In genomic region chr19:1630811-1631210, GRCh38 we compare ENCODE assay signal across 31 cellular contexts.
"Had no signal": no experiment of that assay in that cellular context is flagged by ENCODE, and none has a peak within 500 bp of the region (broad histone marks: within the 10 kb centered on the region; RNA-seq: fewer than 3 reads in every experiment).

No MANE protein-coding gene starts in this region.

- FAIRE-seq: bronchial epithelial cell, TTC549 had no signal

- H3K4me1 ChIP-seq: ascending aorta had no signal

- H3K27ac ChIP-seq: ascending aorta, cardiac muscle cell, VCaP had no signal

- H3K4me3 ChIP-seq: ascending aorta, cardiac muscle cell had no signal

- ATAC-seq: activated CD4-positive, alpha-beta T cell treated with anti-CD3 and anti-CD28 coated beads for 36 hours; activated CD8-positive, alpha-beta memory T cell treated with anti-CD3 and anti-CD28 coated beads, Interleukin-2, amount 10 ng/mL, durations not matched to agents 7 days and 5 days; activated CD8-positive, alpha-beta T cell treated with anti-CD3 and anti-CD28 coated beads, Interleukin-2, amount 10 ng/mL, durations not matched to agents 7 days and 5 days; activated naive CD8-positive, alpha-beta T cell treated with anti-CD3 and anti-CD28 coated beads, Interleukin-2, amount 50 U/mL, for 24 hours had no signal

- DNase-seq: activated B cell treated with CpG ODN at 0.5 μM for 24 hours; activated CD4-positive, alpha-beta memory T cell treated with anti-CD3 and anti-CD28 coated beads, Interleukin-2, amount 10 ng/mL, durations not matched to agents 7 days and 5 days; activated CD4-positive, alpha-beta T cell treated with anti-CD3 and anti-CD28 coated beads for 36 hours; activated CD4-positive, alpha-beta T cell treated with anti-CD3 and anti-CD28 coated beads for 48 hours; activated CD4-positive, alpha-beta T cell treated with anti-CD3 and anti-CD28 coated beads, Interleukin-2, amount 10 ng/mL, durations not matched to agents 7 days and 5 days; activated CD4-positive, alpha-beta T cell treated with anti-CD3 and anti-CD28 coated beads, Interleukin-2, amount 50 U/mL, for 48 hours; activated CD4-positive, CD25-positive, alpha-beta regulatory T cell treated with anti-CD3 and anti-CD28 coated beads, Interleukin-2, amount 50 U/mL, for 72 hours; activated CD8-positive, alpha-beta memory T cell treated with anti-CD3 and anti-CD28 coated beads for 24 hours; activated CD8-positive, alpha-beta memory T cell treated with anti-CD3 and anti-CD28 coated beads, Interleukin-2, amount 10 ng/mL, durations not matched to agents 7 days and 5 days; activated CD8-positive, alpha-beta memory T cell treated with anti-CD3 and anti-CD28 coated beads, Interleukin-2, amount 50 U/mL, for 48 hours; activated CD8-positive, alpha-beta T cell treated with anti-CD3 and anti-CD28 coated beads, Interleukin-2, amount 10 ng/mL, durations not matched to agents 7 days and 5 days; activated effector memory CD4-positive, alpha-beta T cell treated with Interleukin-2 at 50 U/mL for 16 hours; activated gamma-delta T cell; activated naive CD4-positive, alpha-beta T cell treated with anti-CD3 and anti-CD28 coated beads, Interleukin-2, amount 10 ng/mL, durations not matched to agents 7 days and 5 days; activated naive CD4-positive, alpha-beta T cell treated with Interleukin-2 at 50 U/mL for 16 hours; activated naive CD8-positive, alpha-beta T cell treated with anti-CD3 and anti-CD28 coated beads, Interleukin-2, amount 10 ng/mL, durations not matched to agents 7 days and 5 days; activated naive CD8-positive, alpha-beta T cell treated with anti-CD3 and anti-CD28 coated beads, Interleukin-2, amount 50 U/mL, for 24 hours; activated T-cell treated with anti-CD3 and anti-CD28 coated beads, Interleukin-2, amount 50 U/mL, for 24 hours; activated T-cell treated with anti-CD3 and anti-CD28 coated beads, Interleukin-2, amount 50 U/mL, for 48 hours; amygdala; anterior cingulate cortex; caudate nucleus; cerebellar nuclear complex; T-helper 1 cell; T-helper 2 cell; T-helper 9 cell had no signal

- H3K27me3 ChIP-seq: ascending aorta, cardiac muscle cell had no signal

- H3K9me3 ChIP-seq: ascending aorta had no signal
